ENCODE assay signal across 1 cellular context in genomic region chr14:75442642-75443041, GRCh38.
TF ChIP-seq lines count a peak whose summit lies in the region.

No MANE protein-coding gene starts in this region.

TF ChIP-seq in GM23338, 12 proteins besides CTCF, POLR2A, EP300 and RAD21 (continued from another document):
- TF ChIP-seq REST (IDR thresholded peaks at IDR 0.05; ENCODE audit: unreplicated experiment) (no peak), STAT1 (IDR thresholded peaks at IDR 0.05; ENCODE audit: unreplicated experiment) (no peak), JUNB (IDR thresholded peaks at IDR 0.05; ENCODE audit: unreplicated experiment) (no peak), EZH2 (IDR thresholded peaks at IDR 0.05; ENCODE audit: low read depth, unreplicated experiment) (no peak), ZNF114 (CRISPR knock-in tag; IDR thresholded peaks at IDR 0.05) (no peak), ETS1 (IDR thresholded peaks at IDR 0.05) (no peak), ZNF331 (CRISPR knock-in tag; IDR thresholded peaks at IDR 0.05; ENCODE audit: low read depth) (no peak), CREB1 (CRISPR knock-in tag; IDR thresholded peaks at IDR 0.05; ENCODE audit: low read depth) (no peak)
